Comparison of ENCODE assay signal across 2 cellular contexts in genomic region chr12:95235621-95236020, GRCh38. TPM values are rescaled to one million over a fixed set of nuclear protein-coding genes. Genes with fewer than 3 reads are reported as not detected.
A peak's percentile ranks its signal among the peaks of the same experiment; 100 is the strongest.
DNase-seq lines count a peak whose midpoint lies in the region; TF ChIP-seq lines count a peak whose summit lies in the region.
"Not testable (repeated sequence)": the region's sequence is repeated elsewhere in the genome, so short reads cannot be mapped to it uniquely, and the experiment has no call there.

No MANE protein-coding gene starts in this region.

- not testable (repeated sequence) for H3K27me3 ChIP-seq in Caco-2 (replicated peaks; ENCODE audit: control insufficient read depth, insufficient read depth, low read length); spleen (replicated peaks in 1 of 7)

- DNase-seq in Caco-2 = not testable (repeated sequence)
- DNase-seq in spleen = peak; percentile 48

- not testable (repeated sequence) for H3K4me3 ChIP-seq in Caco-2 (ENCODE audit: low read depth, low read length); spleen

- H3K36me3 ChIP-seq in Caco-2 (ENCODE audit: control insufficient read depth, insufficient read depth, low read length); spleen: not testable (repeated sequence)

- H3K27ac ChIP-seq in spleen = not testable (repeated sequence)

- not testable (repeated sequence) for TF ChIP-seq CTCF in Caco-2 (IDR thresholded peaks at IDR 0.05; ENCODE audit: insufficient read depth in 1 of 2, low read depth in 1 of 2, low read length in 1 of 2, severe bottlenecking in 1 of 2, unreplicated experiment in 1 of 2); spleen (IDR thresholded peaks at IDR 0.05 in 8 of 11, conservative IDR thresholded peaks at IDR 0.05 in 3 of 11)

- not testable (repeated sequence) for TF ChIP-seq POLR2A in spleen (IDR thresholded peaks at IDR 0.05)

- CTCF ChIA-PET in Caco-2 (lab: Charles Lee) = not testable (repeated sequence)

- peaks cover 45% of the 10 kb centered on the region for H3K36me3 Mint-ChIP-seq in Caco-2 (ENCODE audit: insufficient read depth, unreplicated experiment)

- 93 to 97% (median 95%) methylated on average over 11 to 31 of the region's 31 CpGs for WGBS in spleen, 5 donors

- not testable (repeated sequence) for H3K9me3 ChIP-seq in Caco-2, spleen

- not testable (repeated sequence) for BruUV-seq in Caco-2 (replicated peaks; lab: Mats Ljungman, UMichigan)

- H3K4me1 ChIP-seq in Caco-2 (peaks cover 30% of the 10 kb centered on the region), spleen (peaks cover 0 to 17% (median 6%) of the 10 kb centered on the region in 6 donors)

- H3K4me3 Mint-ChIP-seq in Caco-2 (ENCODE audit: unreplicated experiment) = not testable (repeated sequence)

- intact Hi-C loops in Caco-2 (cut with micrococcal nuclease; ENCODE audit: unreplicated experiment); spleen (cut with DNase I; ENCODE audit: low total_unique reads): not testable (repeated sequence)

- H3K9me3 Mint-ChIP-seq in Caco-2 (ENCODE audit: unreplicated experiment) = not testable (repeated sequence)

- POLR2A ChIA-PET in Caco-2 (lab: Charles Lee) = not testable (repeated sequence)

- H3K27me3 Mint-ChIP-seq in Caco-2 (ENCODE audit: insufficient read depth, unreplicated experiment) = not testable (repeated sequence)

- H3K27ac Mint-ChIP-seq in Caco-2 (ENCODE audit: unreplicated experiment) = peak overlapping the region; percentile 22

- H3K4me1 Mint-ChIP-seq in Caco-2 (ENCODE audit: low read depth, unreplicated experiment) = peaks cover 20% of the 10 kb centered on the region

RNA-seq across cellular contexts. Expression of gene VEZT, which starts 18.0 kb away (rescaled TPM):
- total RNA-seq in Caco-2 (2022) (76.9 and 77.4 TPM in 2 replicates), spleen (10 to 100 TPM; 38.6 to 64.3 (median 48.7) TPM)
- polyA plus RNA-seq in spleen = 10 to 100 TPM; 17.0 to 19.8 (median 17.8) TPM

RNA-seq across cellular contexts. Expression of gene FGD6, which starts 18.4 kb away (rescaled TPM):
- total RNA-seq in Caco-2 (2022) (23.5 and 25.1 TPM in 2 replicates), spleen (10 to 100 TPM in 6 of 7 donors, 1 to 10 TPM in 1; 8.5 to 13.0 (median 10.8) TPM)
- 1 to 10 TPM in 2 of 3 donors, under 1 TPM in 1; 0.78 to 1.9 (median 1.7) TPM for polyA plus RNA-seq in spleen
